ENCODE assay signal across 8 cellular contexts in the genomic region with DNA sequence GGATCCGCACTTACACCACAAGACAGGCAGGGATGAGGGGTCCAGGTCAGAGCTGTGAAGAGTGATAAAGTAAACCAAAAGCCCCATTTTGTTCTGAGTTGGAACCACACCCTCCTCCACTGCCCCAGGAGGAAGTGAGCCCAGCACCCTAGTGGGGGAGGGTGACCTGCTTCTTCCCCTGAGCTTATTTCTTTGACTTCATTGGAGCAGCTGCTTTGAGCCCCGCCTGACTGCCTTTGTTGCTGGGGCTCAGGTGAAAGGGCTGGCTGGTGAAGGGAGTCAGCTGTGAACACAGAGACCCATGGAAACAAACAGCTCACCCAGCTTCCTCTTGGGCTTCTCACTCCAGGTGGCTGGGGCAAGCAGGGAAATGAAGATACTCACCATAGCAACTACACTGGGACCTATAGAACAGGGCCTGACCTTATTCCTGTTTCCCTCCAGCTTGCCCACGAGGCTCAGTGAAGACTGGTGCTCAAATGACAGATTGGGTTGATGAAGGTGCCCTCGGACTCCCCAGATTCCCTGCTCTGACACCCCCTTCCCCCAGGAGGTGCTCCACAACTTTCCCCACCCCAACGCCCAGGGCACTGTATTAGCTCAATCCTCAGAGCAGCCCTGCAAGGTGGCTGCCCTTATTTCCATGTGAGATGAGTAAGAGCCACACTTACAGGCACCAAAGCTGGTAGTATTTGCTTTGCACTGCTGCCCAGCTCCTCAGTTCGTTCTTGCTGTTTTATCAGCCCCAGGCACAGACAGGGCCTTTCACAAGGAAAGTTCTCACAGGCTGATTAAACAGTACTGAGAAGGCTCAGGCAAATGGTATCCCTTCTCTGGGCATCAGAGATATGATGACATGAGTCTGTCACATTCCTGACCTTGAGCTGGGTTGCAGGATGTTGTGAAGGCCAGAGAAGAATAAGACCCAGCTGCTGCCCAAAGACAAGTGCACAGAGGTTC. TPM values are rescaled to one million over a fixed set of nuclear protein-coding genes. Genes with fewer than 3 reads are reported as not detected.
DNase-seq lines count a peak whose midpoint lies in the region; ATAC-seq, FAIRE-seq and TF ChIP-seq lines count a peak whose summit lies in the region.

No MANE protein-coding gene starts in this region.

- WGBS in neuronal stem cell (ENCODE audit: extremely low coverage in 2 of 2, insufficient read length in 2 of 2, insufficient replicate concordance in 1 of 2), 2 donors, result no CpG with 5 or more reads among the region's 6 CpGs

- no peak for FAIRE-seq in RCC 7860 (lab: Jason Lieb, UNC)

- no peak overlapping the region for H2BK12ac ChIP-seq in neuronal stem cell (ENCODE audit: low read length)

- H3K36me3 ChIP-seq in effector memory CD4-positive, alpha-beta T cell (ENCODE audit: control insufficient read depth, insufficient read depth, low read length), result peaks cover 48% of the 10 kb centered on the region
- peaks cover 45 to 61% of the 10 kb centered on the region in 2 donors for H3K36me3 ChIP-seq in neuronal stem cell (replicated peaks in 1 of 2; ENCODE audit: control insufficient read depth in 2 of 2, insufficient read depth in 2 of 2, low read length in 2 of 2)

- no peak overlapping the region for H3K9ac ChIP-seq in neuronal stem cell (ENCODE audit: low read depth, low read length, poor library complexity)

- no peaks in the 10 kb centered on the region for H3K9me3 ChIP-seq in effector memory CD4-positive, alpha-beta T cell (ENCODE audit: control insufficient read depth, low read length)
- no peaks in the 10 kb centered on the region for H3K9me3 ChIP-seq in neuronal stem cell (replicated peaks in 1 of 2; ENCODE audit: control insufficient read depth in 2 of 2, insufficient read depth in 1 of 2, low read depth in 1 of 2, low read length in 2 of 2)

- H2AK5ac ChIP-seq in neuronal stem cell (ENCODE audit: low read depth, low read length), result peak overlapping the region; percentile 66

- peak overlapping the region; percentile 35 for H3K18ac ChIP-seq in neuronal stem cell (ENCODE audit: low read length)

- H4K91ac ChIP-seq in neuronal stem cell (ENCODE audit: low read depth, low read length, poor library complexity), result peak overlapping the region; percentile 50

- H3K79me1 ChIP-seq in neuronal stem cell (ENCODE audit: low read depth, low read length), result peaks cover 8% of the 10 kb centered on the region

- H2BK120ac ChIP-seq in neuronal stem cell (ENCODE audit: low read depth, low read length), result peak overlapping the region; percentile 24

- H3K4me2 ChIP-seq in neuronal stem cell (ENCODE audit: insufficient read depth, low read length, poor library complexity, severe bottlenecking), result no peak overlapping the region

- H3K4me3 ChIP-seq in GM12864 (ENCODE audit: low read depth, low read length) (peak overlapping the region; percentile 94), NB4 (ENCODE audit: low read depth, low read length) (peak overlapping the region; percentile 87), neuronal stem cell (ENCODE audit: low read length in 2 of 2) (peak overlapping the region in 1 of 2 donors; percentile 22)
- H3K4me3 ChIP-seq in effector memory CD4-positive, alpha-beta T cell (ENCODE audit: insufficient read depth, low read depth, low read length, poor library complexity, severe bottlenecking), result peak overlapping the region; percentile 71

- H3K23ac ChIP-seq in neuronal stem cell (ENCODE audit: low read depth, low read length, poor library complexity), result no peak overlapping the region

- DNase-seq in GM12864 (ENCODE audit: low read depth) (peak; percentile 87), NB4 (ENCODE audit: low read depth) (peak; percentile 84), neuronal stem cell (ENCODE audit: low spot score) (no peak), RCC 7860 (ENCODE audit: low spot score) (no peak), HCEC 1CT (no peak)
- DNase-seq in activated CD4-positive, alpha-beta T cell treated with anti-CD3 and anti-CD28 coated beads for 24 hours (ENCODE audit: low read depth in 2 of 2), result peak; percentile 43 to 49
- peak; percentile 60 to 73 (median 66) for DNase-seq in effector memory CD4-positive, alpha-beta T cell

- peaks cover 68% of the 10 kb centered on the region for H3K4me1 ChIP-seq in effector memory CD4-positive, alpha-beta T cell (ENCODE audit: control insufficient read depth, insufficient read depth, low read length, poor library complexity, severe bottlenecking)
- H3K4me1 ChIP-seq in neuronal stem cell (ENCODE audit: control insufficient read depth in 2 of 2, insufficient read depth in 1 of 2, low read depth in 1 of 2, low read length in 2 of 2), result peaks cover 3 to 26% of the 10 kb centered on the region in 2 donors

- peak overlapping the region; percentile 6 for H3K14ac ChIP-seq in neuronal stem cell (ENCODE audit: low read length)

- H4K8ac ChIP-seq in neuronal stem cell (ENCODE audit: low read depth, low read length), result no peak overlapping the region

- H3K4ac ChIP-seq in neuronal stem cell (ENCODE audit: low read length), result no peak overlapping the region

- no peak overlapping the region for H2BK5ac ChIP-seq in neuronal stem cell (ENCODE audit: low read length)

- H3K27ac ChIP-seq in effector memory CD4-positive, alpha-beta T cell (ENCODE audit: insufficient read depth, low read length, poor library complexity, severe bottlenecking), result peak overlapping the region; percentile 92
- H3K27ac ChIP-seq in neuronal stem cell (replicated peaks; ENCODE audit: low read length), result peak overlapping the region; percentile 13

- no peak overlapping the region for H2AFZ ChIP-seq in neuronal stem cell (ENCODE audit: low read length)

- peak; percentile 39 for ATAC-seq in GM21825 (IDR thresholded peaks at IDR 0.05; ENCODE audit: unreplicated experiment)

- H3K27me3 ChIP-seq in effector memory CD4-positive, alpha-beta T cell (replicated peaks; ENCODE audit: control insufficient read depth, insufficient read depth, low read length, poor library complexity, severe bottlenecking), result no peaks in the 10 kb centered on the region
- H3K27me3 ChIP-seq in neuronal stem cell (ENCODE audit: control insufficient read depth in 3 of 3, insufficient read depth in 3 of 3, low read depth in 1 of 3, low read length in 3 of 3), result no peaks in the 10 kb centered on the region

- TF ChIP-seq POLR2A in NB4 (IDR thresholded peaks at IDR 0.05; ENCODE audit: extremely low read depth, insufficient read length), result no peak

- no peak overlapping the region for H2BK15ac ChIP-seq in neuronal stem cell (ENCODE audit: low read length)

- TF ChIP-seq CTCF in GM12864 (IDR thresholded peaks at IDR 0.05; ENCODE audit: low read depth, low read length, missing control alignments) (no peak), NB4 (IDR thresholded peaks at IDR 0.05; ENCODE audit: low read depth, low read length) (no peak)

RNA-seq across cellular contexts. Expression of a gene that starts 2.4 kb away (rescaled TPM):
- polyA plus RNA-seq in neuronal stem cell (2013, experiment 1 of 2), result 66.7 TPM
- polyA plus RNA-seq in neuronal stem cell (2013, experiment 2 of 2), result 65.7 TPM

RNA-seq across cellular contexts. Expression of a gene that starts 28.6 kb away (rescaled TPM):
- 0.68 TPM for polyA plus RNA-seq in neuronal stem cell (2013, experiment 1 of 2)
- polyA plus RNA-seq in neuronal stem cell (2013, experiment 2 of 2), result 0.89 TPM

RNA-seq across cellular contexts. Expression of a gene that starts 29.5 kb away (rescaled TPM):
- 0.26 TPM for polyA plus RNA-seq in neuronal stem cell (2013, experiment 1 of 2)
- polyA plus RNA-seq in neuronal stem cell (2013, experiment 2 of 2), result 0.24 TPM

Comparison
In these comparisons a context has a peak if more than half of its experiments do, and no peak if none do; other contexts are left out.
1. DNase-seq: peak in GM12864 (single experiment), NB4 (single experiment), activated CD4-positive, alpha-beta T cell treated with anti-CD3 and anti-CD28 coated beads for 24 hours (2 of 2) and effector memory CD4-positive, alpha-beta T cell (3 of 3); none in neuronal stem cell (single experiment), RCC 7860 (single experiment) and HCEC 1CT (single experiment).